5 cellular contexts compared by ENCODE assay signal in genomic region chr13:81713201-81713600, GRCh38.
"Had no signal": no experiment of that assay in that cellular context is flagged by ENCODE, and none has a peak within 500 bp of the region (broad histone marks: within the 10 kb centered on the region; RNA-seq: fewer than 3 reads in every experiment).

No MANE protein-coding gene starts in this region.

- H3K4me3 ChIP-seq: K562 had no signal

- DNase-seq: IMR-90, KBM-7 had no signal

- ATAC-seq: HepG2, K562 had no signal

- H3K27ac ChIP-seq: HL-60 had no signal
